10 cellular contexts compared by ENCODE assay signal in the genomic region with DNA sequence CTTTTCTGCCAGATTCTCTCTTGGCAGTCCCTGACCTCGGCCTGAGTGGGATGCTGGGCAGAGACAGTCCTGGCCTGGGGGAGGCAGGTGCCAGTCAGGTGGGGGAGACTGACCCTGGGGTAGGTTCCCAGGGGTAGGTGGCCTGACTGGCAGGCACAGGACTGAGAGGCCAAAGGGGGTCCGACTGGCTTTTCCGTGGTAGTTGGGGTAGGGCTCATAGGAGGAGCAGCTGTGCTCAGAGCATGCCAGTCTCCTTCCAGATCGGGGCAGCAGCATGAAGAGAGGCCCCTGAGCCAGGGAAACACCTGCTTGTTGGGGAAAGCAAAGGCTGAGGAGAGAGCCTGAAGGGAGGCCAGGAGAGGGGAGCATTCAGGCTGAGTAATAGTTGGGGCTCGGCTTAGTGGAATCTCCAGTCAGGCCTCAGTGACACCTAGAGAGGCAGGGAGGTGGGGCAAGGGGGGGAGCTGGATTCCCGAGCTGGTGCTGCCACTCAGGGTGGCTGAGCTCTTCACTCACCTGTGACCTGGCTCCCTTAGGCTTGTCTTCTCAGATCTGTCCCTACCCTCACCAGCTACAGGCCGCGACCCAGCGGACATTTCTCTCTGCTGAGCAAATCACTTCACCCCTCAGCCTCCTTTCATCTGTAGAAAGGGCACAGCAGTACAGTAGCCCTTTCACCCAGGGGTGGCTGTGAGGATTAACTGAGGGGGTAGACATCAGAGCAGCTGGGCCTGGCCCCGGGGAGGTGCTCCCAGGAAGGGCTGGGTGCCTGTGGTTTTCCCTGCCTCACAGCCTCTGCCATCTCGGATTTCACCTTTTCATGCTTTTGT. TPM values are rescaled to one million over a fixed set of nuclear protein-coding genes. Genes with fewer than 3 reads are reported as not detected.
DNase-seq lines count a peak whose midpoint lies in the region; TF ChIP-seq lines count a peak whose summit lies in the region.
"Had no signal": no experiment of that assay in that cellular context is flagged by ENCODE, and none has a peak within 500 bp of the region (broad histone marks: within the 10 kb centered on the region; RNA-seq: fewer than 3 reads in every experiment).

No MANE protein-coding gene starts in this region.

- intact Hi-C loops in cardiac septum (cut with DNase I): no loop called here

- H4K20me1 ChIP-seq in fibroblast of lung (ENCODE audit: control insufficient read depth, extremely low read depth, insufficient read depth, low read length) (no peaks in the 10 kb centered on the region), MM.1S (ENCODE audit: insufficient read depth, low read length) (peaks cover 4% of the 10 kb centered on the region; the same call in 1 of the 2 replicates)

- no peaks in the 10 kb centered on the region for H3K79me2 ChIP-seq in fibroblast of lung (ENCODE audit: control insufficient read depth, insufficient read depth, low read length)
- H3K79me2 ChIP-seq in MM.1S (ENCODE audit: low read length): 0 out of 2 replicates have a peak, but pooled peaks cover 5% of the 10 kb centered on the region

- H3K36me3 ChIP-seq in fibroblast of lung (ENCODE audit: control insufficient read depth, insufficient read depth, low read length) (peaks cover 9% of the 10 kb centered on the region), skeletal muscle tissue (ENCODE audit: control insufficient read depth in 3 of 3, insufficient read depth in 3 of 3, low read length in 3 of 3) (peaks cover 23 to 30% (median 24%) of the 10 kb centered on the region in 3 donors), MM.1S (replicated peaks; ENCODE audit: insufficient read depth, low read length) (peaks cover 2% of the 10 kb centered on the region; the same call in 1 of the 2 replicates)
- H3K36me3 ChIP-seq: colonic mucosa had no signal

- no peaks in the 10 kb centered on the region for H3K27me3 Mint-ChIP-seq in activated naive CD4-positive, alpha-beta T cell treated with anti-CD3 and anti-CD28 coated beads, Interleukin-2, amount 10 ng/mL, durations not matched to agents 7 days and 5 days

- H3K4me3 Mint-ChIP-seq in activated naive CD4-positive, alpha-beta T cell treated with anti-CD3 and anti-CD28 coated beads, Interleukin-2, amount 10 ng/mL, durations not matched to agents 7 days and 5 days: no peak overlapping the region

- no peaks in the 10 kb centered on the region for H3K9me2 ChIP-seq in MM.1S (replicated peaks; ENCODE audit: insufficient read depth, low read length)

- H3K27ac ChIP-seq in fibroblast of lung (ENCODE audit: insufficient read depth, low read length) (no peak overlapping the region), skeletal muscle tissue (ENCODE audit: low read depth, low read length) (peak overlapping the region; percentile 38), MM.1S (ENCODE audit: low read length) (no peak overlapping the region)
- H3K27ac ChIP-seq: colonic mucosa had no signal

- H3K9ac ChIP-seq in fibroblast of lung (ENCODE audit: insufficient read depth, low read length) (no peak overlapping the region), skeletal muscle tissue (ENCODE audit: low read depth in 1 of 3, low read length in 3 of 3) (peak overlapping the region in 1 of 3 donors; percentile 36), MM.1S (ENCODE audit: low read length) (no peak overlapping the region)

- H3K4me3 ChIP-seq in fibroblast of lung (replicated peaks in 1 of 4; ENCODE audit: control extremely low read depth in 1 of 4, insufficient read depth in 1 of 4, low read depth in 3 of 4, low read length in 4 of 4): no peak overlapping the region
- no peak overlapping the region for H3K4me3 ChIP-seq in skeletal muscle tissue (ENCODE audit: low read length in 3 of 3)
- no peak overlapping the region for H3K4me3 ChIP-seq in MM.1S (ENCODE audit: low read length)
- H3K4me3 ChIP-seq: colonic mucosa, upper lobe of left lung had no signal

- H3K4me2 ChIP-seq in fibroblast of lung (ENCODE audit: extremely low read depth, insufficient read depth, low read length) (no peak overlapping the region), MM.1S (ENCODE audit: low read depth, low read length) (no peak overlapping the region)

- no peak for DNase-seq in activated naive CD4-positive, alpha-beta T cell treated with anti-CD3 and anti-CD28 coated beads, Interleukin-2, amount 10 ng/mL, durations not matched to agents 7 days and 5 days
- DNase-seq in activated naive CD4-positive, alpha-beta T cell treated with Interleukin-2 at 50 U/mL for 16 hours: no peak
- DNase-seq in NCI-H226 (peak; percentile 25), fibroblast of lung (ENCODE audit: low read depth in 2 of 2) (peak; percentile 17 to 60), MM.1S (no peak), cardiac septum (ENCODE audit: low spot score) (no peak)
- DNase-seq in activated CD8-positive, alpha-beta memory T cell treated with anti-CD3 and anti-CD28 coated beads, Interleukin-2, amount 50 U/mL, for 4 hours: no peak
- DNase-seq: colonic mucosa, upper lobe of left lung had no signal

- no peaks in the 10 kb centered on the region for H3F3A ChIP-seq in MM.1S (ENCODE audit: insufficient read depth, low read length)

- H3K9me3 ChIP-seq in fibroblast of lung (ENCODE audit: control insufficient read depth, insufficient read depth, low read depth, low read length): no peaks in the 10 kb centered on the region
- H3K9me3 ChIP-seq in skeletal muscle tissue (ENCODE audit: control insufficient read depth in 3 of 3, low read length in 3 of 3): no peaks in the 10 kb centered on the region
- no peaks in the 10 kb centered on the region for H3K9me3 ChIP-seq in MM.1S (replicated peaks; ENCODE audit: insufficient read depth, low read length)
- H3K9me3 ChIP-seq: colonic mucosa, upper lobe of left lung had no signal

- CTCF ChIA-PET in activated naive CD4-positive, alpha-beta T cell treated with anti-CD3 and anti-CD28 coated beads, Interleukin-2, amount 10 ng/mL, durations not matched to agents 7 days and 5 days (lab: Charles Lee): no interaction called here

- H2AFZ ChIP-seq in fibroblast of lung (ENCODE audit: low read length): no peak overlapping the region
- no peak overlapping the region for H2AFZ ChIP-seq in MM.1S (ENCODE audit: low read length)

- peaks cover 6% of the 10 kb centered on the region for H3K4me1 ChIP-seq in fibroblast of lung (ENCODE audit: control insufficient read depth, extremely low read depth, insufficient read depth, low read length)
- peaks cover 4 to 19% (median 4%) of the 10 kb centered on the region in 3 donors for H3K4me1 ChIP-seq in skeletal muscle tissue (ENCODE audit: control insufficient read depth in 3 of 3, insufficient read depth in 3 of 3, low read length in 3 of 3)
- no peaks in the 10 kb centered on the region for H3K4me1 ChIP-seq in MM.1S (ENCODE audit: low read length)
- H3K4me1 ChIP-seq: colonic mucosa had no signal

- H3K4me1 Mint-ChIP-seq in activated naive CD4-positive, alpha-beta T cell treated with anti-CD3 and anti-CD28 coated beads, Interleukin-2, amount 10 ng/mL, durations not matched to agents 7 days and 5 days: peaks cover 3% of the 10 kb centered on the region

- H3K27ac Mint-ChIP-seq in activated naive CD4-positive, alpha-beta T cell treated with anti-CD3 and anti-CD28 coated beads, Interleukin-2, amount 10 ng/mL, durations not matched to agents 7 days and 5 days: peak overlapping the region; percentile 77

- H3K27me3 ChIP-seq in fibroblast of lung (ENCODE audit: control insufficient read depth, insufficient read depth, low read length): no peaks in the 10 kb centered on the region
- no peaks in the 10 kb centered on the region for H3K27me3 ChIP-seq in skeletal muscle tissue (ENCODE audit: control insufficient read depth in 3 of 3, insufficient read depth in 3 of 3, low read length in 3 of 3)
- no peaks in the 10 kb centered on the region for H3K27me3 ChIP-seq in MM.1S (replicated peaks; ENCODE audit: insufficient read depth, low read length)
- H3K27me3 ChIP-seq: colonic mucosa, upper lobe of left lung had no signal

- no peaks in the 10 kb centered on the region for H3K9me3 Mint-ChIP-seq in activated naive CD4-positive, alpha-beta T cell treated with anti-CD3 and anti-CD28 coated beads, Interleukin-2, amount 10 ng/mL, durations not matched to agents 7 days and 5 days

- H3K36me3 Mint-ChIP-seq in activated naive CD4-positive, alpha-beta T cell treated with anti-CD3 and anti-CD28 coated beads, Interleukin-2, amount 10 ng/mL, durations not matched to agents 7 days and 5 days: peaks cover 42% of the 10 kb centered on the region

- TF ChIP-seq CTCF in fibroblast of lung (conservative IDR thresholded peaks at IDR 0.05 in 1 of 2, IDR thresholded peaks at IDR 0.05 in 1 of 2; ENCODE audit: low read depth in 1 of 2, low read length in 2 of 2) (no peak), MM.1S (IDR thresholded peaks at IDR 0.05; ENCODE audit: low read length) (no peak)

RNA-seq across cellular contexts. Expression of a gene that starts 26.2 kb away (rescaled TPM):
- total RNA-seq in fibroblast of lung: 7.2 and 13.4 TPM in 2 replicates
- polyA plus RNA-seq in fibroblast of lung: 21.7 and 73.4 TPM in 2 replicates
- polyA plus RNA-seq in fibroblast of lung (2012): 29.6 and 103 TPM in 2 replicates
- 41.2 and 95.1 TPM in 2 replicates for polyA minus RNA-seq in fibroblast of lung (ENCODE audit: low replicate concordance)
- total RNA-seq in skeletal muscle tissue: 25.1 TPM
- total RNA-seq in cardiac septum: 9.0 TPM

RNA-seq across cellular contexts. Expression of a gene that starts 45.3 kb away (rescaled TPM):
- total RNA-seq in fibroblast of lung: 137 and 243 TPM in 2 replicates
- polyA plus RNA-seq in fibroblast of lung: 58.9 and 116 TPM in 2 replicates
- 68.7 and 141 TPM in 2 replicates for polyA plus RNA-seq in fibroblast of lung (2012)
- 70.0 and 157 TPM in 2 replicates for polyA minus RNA-seq in fibroblast of lung (ENCODE audit: low replicate concordance)
- total RNA-seq in skeletal muscle tissue: 14.6 TPM
- total RNA-seq in cardiac septum: 17.3 TPM

Comparison
In these comparisons a context has a peak if more than half of its experiments do, and no peak if none do; other contexts are left out.
1. DNase-seq: peak in NCI-H226 (single experiment) and fibroblast of lung (2 of 2); none in activated naive CD4-positive, alpha-beta T cell treated with anti-CD3 and anti-CD28 coated beads, Interleukin-2, amount 10 ng/mL, durations not matched to agents 7 days and 5 days (single experiment), activated naive CD4-positive, alpha-beta T cell treated with Interleukin-2 at 50 U/mL for 16 hours (single experiment), MM.1S (single experiment), cardiac septum (single experiment) and activated CD8-positive, alpha-beta memory T cell treated with anti-CD3 and anti-CD28 coated beads, Interleukin-2, amount 50 U/mL, for 4 hours (single experiment).